In the genomic region with DNA sequence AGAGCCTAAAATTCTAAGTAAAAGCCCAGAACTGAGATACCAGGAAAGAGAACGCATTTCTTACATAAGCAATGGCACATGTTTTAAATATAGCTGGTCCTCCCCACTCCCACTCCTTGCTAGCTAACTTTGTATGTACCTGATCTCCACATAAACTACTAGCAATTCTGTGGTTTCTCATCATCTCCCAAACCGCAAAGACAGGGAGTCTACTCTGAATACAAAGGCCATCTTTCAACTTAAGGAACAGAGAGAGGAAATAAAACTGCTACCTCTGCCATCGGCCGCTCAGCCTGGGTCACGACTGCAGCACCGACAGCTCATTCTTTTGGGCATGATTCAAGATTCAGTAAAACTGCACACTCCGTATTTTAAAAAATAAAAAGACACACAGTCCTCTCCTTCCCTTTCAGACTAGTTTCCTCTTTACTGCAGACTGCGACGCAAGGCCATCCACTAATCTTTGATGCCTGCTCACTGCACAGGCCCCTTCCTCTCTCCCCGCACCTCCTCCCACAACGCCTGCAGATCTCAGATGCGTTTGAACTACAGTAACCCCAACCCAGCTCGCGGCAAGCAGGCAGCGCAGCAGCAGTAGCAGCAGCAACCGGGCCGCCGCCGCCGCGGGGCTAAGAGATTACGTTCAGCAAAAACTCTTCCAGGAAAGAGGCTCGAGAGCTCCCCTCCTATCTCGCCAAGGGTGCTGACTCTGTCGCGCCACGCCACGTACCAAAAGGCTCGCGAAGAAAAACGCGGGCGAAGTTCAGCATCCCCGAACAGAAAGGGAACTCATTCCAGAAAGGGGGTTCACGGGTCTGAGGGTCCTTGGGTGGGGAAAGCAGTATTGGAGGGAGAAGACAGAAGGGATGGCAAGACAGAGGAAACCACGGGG, we compare ENCODE assay signal across 8 cellular contexts. TPM values are rescaled to one million over a fixed set of nuclear protein-coding genes. Genes with fewer than 3 reads are reported as not detected.
DNase-seq lines count a peak whose midpoint lies in the region; TF ChIP-seq lines count a peak whose summit lies in the region.

No MANE protein-coding gene starts in this region.

- peaks cover 63% of the 10 kb centered on the region for H3K79me2 ChIP-seq in GM23248 (ENCODE audit: insufficient read depth)

- peaks cover 5% of the 10 kb centered on the region; the same call in 1 of the 2 replicates for H3K36me3 ChIP-seq in GM23248 (ENCODE audit: low read depth)
- no peaks in the 10 kb centered on the region for H3K36me3 ChIP-seq in suprapubic skin

- TF ChIP-seq CTCF in suprapubic skin (IDR thresholded peaks at IDR 0.05): no peak

- DNase-seq in ELF-1 (ENCODE audit: low read depth, low spot score): peak; percentile 89
- DNase-seq in GM23248: peak; percentile 88
- peak; percentile 80 to 90 for DNase-seq in Kasumi-1 (lab: John Stamatoyannopoulos, UW)
- DNase-seq in SK-MEL-5 (ENCODE audit: low read depth, low spot score): peak; percentile 97
- DNase-seq in activated naive CD4-positive, alpha-beta T cell treated with anti-CD3 and anti-CD28 coated beads, Interleukin-2, amount 10 ng/mL, durations not matched to agents 7 days and 5 days: peak; percentile 87
- peak; percentile 73 for DNase-seq in germinal center (ENCODE audit: low spot score)
- peak; percentile 65 for DNase-seq in occipital lobe (lab: John Stamatoyannopoulos, UW)
- peak; percentile 88 to 90 for DNase-seq in suprapubic skin (ENCODE audit: low spot score in 2 of 2)

- CTCF ChIA-PET in activated naive CD4-positive, alpha-beta T cell treated with anti-CD3 and anti-CD28 coated beads, Interleukin-2, amount 10 ng/mL, durations not matched to agents 7 days and 5 days (lab: Charles Lee): interaction anchor here (0.7 to 3.0 kb wide), 6 partner anchors 9 to 203 kb away, joined by 3 to 14 read pairs (median 4); no protein-coding TSS in a partner anchor

- H3K27me3 Mint-ChIP-seq in activated naive CD4-positive, alpha-beta T cell treated with anti-CD3 and anti-CD28 coated beads, Interleukin-2, amount 10 ng/mL, durations not matched to agents 7 days and 5 days: no peaks in the 10 kb centered on the region

- no peak for TF ChIP-seq EP300 in suprapubic skin (IDR thresholded peaks at IDR 0.05)

- H3K9me2 ChIP-seq in GM23248 (ENCODE audit: insufficient read depth): no peaks in the 10 kb centered on the region

- H3K27me3 ChIP-seq in GM23248 (replicated peaks; ENCODE audit: insufficient read depth) (no peaks in the 10 kb centered on the region), suprapubic skin (no peaks in the 10 kb centered on the region)

- peak overlapping the region; percentile 64 for H2AFZ ChIP-seq in GM23248

- no peak for TF ChIP-seq POLR2A in suprapubic skin (IDR thresholded peaks at IDR 0.05)

- H3K27ac ChIP-seq in GM23248 (peak overlapping the region; percentile 91), suprapubic skin (peak overlapping the region; percentile 94)

- peaks cover 36% of the 10 kb centered on the region for H3K36me3 Mint-ChIP-seq in activated naive CD4-positive, alpha-beta T cell treated with anti-CD3 and anti-CD28 coated beads, Interleukin-2, amount 10 ng/mL, durations not matched to agents 7 days and 5 days

- H3K4me1 Mint-ChIP-seq in activated naive CD4-positive, alpha-beta T cell treated with anti-CD3 and anti-CD28 coated beads, Interleukin-2, amount 10 ng/mL, durations not matched to agents 7 days and 5 days: peaks cover 70% of the 10 kb centered on the region

- peak overlapping the region; percentile 96 for H3K4me2 ChIP-seq in GM23248 (ENCODE audit: unreplicated experiment)

- H3K4me1 ChIP-seq in GM23248 (ENCODE audit: insufficient read depth) (peaks cover 43% of the 10 kb centered on the region), suprapubic skin (peaks cover 72% of the 10 kb centered on the region)

- no peaks in the 10 kb centered on the region for H3K9me3 Mint-ChIP-seq in activated naive CD4-positive, alpha-beta T cell treated with anti-CD3 and anti-CD28 coated beads, Interleukin-2, amount 10 ng/mL, durations not matched to agents 7 days and 5 days

- H3K4me3 ChIP-seq in GM23248 (peak overlapping the region; percentile 85), suprapubic skin (peak overlapping the region; percentile 80)

- H3K9me3 ChIP-seq in GM23248 (ENCODE audit: low read depth): no peaks in the 10 kb centered on the region
- no peaks in the 10 kb centered on the region for H3K9me3 ChIP-seq in suprapubic skin

- peak overlapping the region; percentile 92 for H3K9ac ChIP-seq in GM23248

- H4K20me1 ChIP-seq in GM23248 (ENCODE audit: insufficient read depth): 0 out of 2 replicates have a peak, but pooled peaks cover 5% of the 10 kb centered on the region

- H3F3A ChIP-seq in GM23248 (ENCODE audit: insufficient read depth): peaks cover 28% of the 10 kb centered on the region

- WGBS in GM23248 (ENCODE audit: low coverage in 1 of 2, low lambda C conversion rate in 2 of 2, missing lambda C conversion rate in 2 of 2), 2 experiments: 1 to 2% methylated on average over 36 of the region's 36 CpGs
- under 1% methylated on average over 36 of the region's 36 CpGs for WGBS in suprapubic skin

- H3K4me3 Mint-ChIP-seq in activated naive CD4-positive, alpha-beta T cell treated with anti-CD3 and anti-CD28 coated beads, Interleukin-2, amount 10 ng/mL, durations not matched to agents 7 days and 5 days: peak overlapping the region; percentile 96

- in situ Hi-C loops in GM23248 (cut with MboI): no loop called here
- in situ Hi-C loops in SK-MEL-5 (cut with HindIII; ENCODE audit: low pct_unique_long_range_greater_than_20kb, low sequenced_read_pairs): no loop called here

- peak overlapping the region; percentile 99 for H3K27ac Mint-ChIP-seq in activated naive CD4-positive, alpha-beta T cell treated with anti-CD3 and anti-CD28 coated beads, Interleukin-2, amount 10 ng/mL, durations not matched to agents 7 days and 5 days

RNA-seq across cellular contexts. Expression of a gene that starts 1.5 kb away (rescaled TPM):
- total RNA-seq in GM23248 (2014; rRNA removed; shearing (Covaris generic)): 31.5 and 38.7 TPM in 2 replicates
- 9.2 and 10.6 TPM in 2 replicates for polyA plus RNA-seq in GM23248 (2016; fragmentation: Nextera tagmentation; extraction: Ambion mirVana)
- total RNA-seq in SK-MEL-5 (2014; rRNA removed; shearing (Covaris generic)): 47.5 and 49.4 TPM in 2 replicates
- 87.8 and 106 TPM in 2 replicates for polyA plus RNA-seq in SK-MEL-5 (2015; cell fraction: cytosol; rRNA removed)
- polyA plus RNA-seq in SK-MEL-5 (2015; cell fraction: nucleus; rRNA removed): 87.2 and 91.7 TPM in 2 replicates
- total RNA-seq in occipital lobe: 128 TPM
- total RNA-seq in suprapubic skin: 10 to 100 TPM; 37.4 to 57.0 (median 48.2) TPM

RNA-seq across cellular contexts. Expression of a gene that starts 55.2 kb away (rescaled TPM):
- 24.5 and 38.2 TPM in 2 replicates for total RNA-seq in GM23248 (2014; rRNA removed; shearing (Covaris generic))
- polyA plus RNA-seq in GM23248 (2016; fragmentation: Nextera tagmentation; extraction: Ambion mirVana): 37.6 and 39.8 TPM in 2 replicates
- total RNA-seq in SK-MEL-5 (2014; rRNA removed; shearing (Covaris generic)): 44.0 and 45.7 TPM in 2 replicates
- polyA plus RNA-seq in SK-MEL-5 (2015; cell fraction: cytosol; rRNA removed): 41.1 TPM in 2 replicates
- 33.8 and 42.0 TPM in 2 replicates for polyA plus RNA-seq in SK-MEL-5 (2015; cell fraction: nucleus; rRNA removed)
- total RNA-seq in occipital lobe: 14.0 TPM
- total RNA-seq in suprapubic skin: 10 to 100 TPM; 17.7 to 20.9 (median 18.8) TPM

Comparison
In these comparisons a context has a peak if more than half of its experiments do, and no peak if none do; other contexts are left out.
1. Peak in every context shown above with its lines: DNase-seq, H3K4me3 ChIP-seq and H3K27ac ChIP-seq.